In the genomic region with DNA sequence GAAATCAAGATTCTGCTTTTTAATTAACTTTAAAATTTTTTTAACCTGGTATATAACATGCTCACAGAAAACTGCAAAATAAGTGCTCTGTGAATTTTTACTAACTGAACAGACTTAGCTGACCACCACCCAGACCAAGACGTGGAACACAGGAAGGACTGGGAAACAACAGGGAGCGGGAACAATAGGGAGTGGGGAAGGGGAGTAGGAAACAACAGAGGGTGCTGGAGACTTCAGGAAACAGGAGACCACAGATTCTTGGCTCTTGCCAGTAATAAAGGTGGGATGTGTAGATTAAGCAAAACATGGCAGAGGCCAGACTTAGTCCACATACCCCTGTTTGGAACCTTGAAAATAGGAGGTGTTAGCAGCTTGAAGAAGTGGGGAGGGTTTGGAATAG, we compare ENCODE assay signal across 6 cellular contexts. TPM values are rescaled to one million over a fixed set of nuclear protein-coding genes. Genes with fewer than 3 reads are reported as not detected.
"Had no signal": no experiment of that assay in that cellular context is flagged by ENCODE, and none has a peak within 500 bp of the region (broad histone marks: within the 10 kb centered on the region; RNA-seq: fewer than 3 reads in every experiment).

No MANE protein-coding gene starts in this region.

- H3K4me1 Mint-ChIP-seq: H9 had no signal

- H3K9me3 Mint-ChIP-seq: GM23338, H9 had no signal

- H3K27me3 Mint-ChIP-seq: IgD-negative memory B cell had no signal

- ATAC-seq: GM23338, HepG2 had no signal

- H3K27ac ChIP-seq: HL-60 had no signal

- H3K27ac Mint-ChIP-seq: GM23338, H9, IgD-negative memory B cell had no signal

- DNase-seq: H9, HCEC 1CT had no signal

- H3K4me3 Mint-ChIP-seq: GM23338, H9, IgD-negative memory B cell had no signal

RNA-seq across cellular contexts. Expression of gene TMCC3, which starts 51.4 kb away (rescaled TPM):
- total RNA-seq: HepG2 had no signal
- polyA plus RNA-seq: HepG2 had no signal
